1 cellular context compared by ENCODE assay signal in genomic region chr21:32427958-32428623, GRCh38.
TF ChIP-seq lines count a peak whose summit lies in the region.

No MANE protein-coding gene starts in this region.

TF ChIP-seq in IMR-90, 13 proteins besides CTCF, POLR2A, EP300 and RAD21 (continued from another document):
- TF ChIP-seq, protein P1, sequence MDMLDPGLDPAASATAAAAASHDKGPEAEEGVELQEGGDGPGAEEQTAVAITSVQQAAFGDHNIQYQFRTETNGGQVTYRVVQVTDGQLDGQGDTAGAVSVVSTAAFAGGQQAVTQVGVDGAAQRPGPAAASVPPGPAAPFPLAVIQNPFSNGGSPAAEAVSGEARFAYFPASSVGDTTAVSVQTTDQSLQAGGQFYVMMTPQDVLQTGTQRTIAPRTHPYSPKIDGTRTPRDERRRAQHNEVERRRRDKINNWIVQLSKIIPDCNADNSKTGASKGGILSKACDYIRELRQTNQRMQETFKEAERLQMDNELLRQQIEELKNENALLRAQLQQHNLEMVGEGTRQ (IDR thresholded peaks at IDR 0.05; ENCODE audit: low read depth, low read length): no peak
- no peak for TF ChIP-seq MAZ (IDR thresholded peaks at IDR 0.05; ENCODE audit: borderline replicate concordance, low read depth, low read length)
- no peak for TF ChIP-seq MAFK (IDR thresholded peaks at IDR 0.05; ENCODE audit: low read depth, low read length)
- TF ChIP-seq CEBPB (IDR thresholded peaks at IDR 0.05; ENCODE audit: low read depth, low read length): no peak
- no peak for TF ChIP-seq MXI1 (IDR thresholded peaks at IDR 0.05; ENCODE audit: borderline replicate concordance, low read depth, low read length)
- no peak for TF ChIP-seq SMC3 (IDR thresholded peaks at IDR 0.05; ENCODE audit: low read depth, low read length)
- TF ChIP-seq RCOR1 (IDR thresholded peaks at IDR 0.05; ENCODE audit: insufficient replicate concordance, low read length): no peak
- TF ChIP-seq, protein P2, sequence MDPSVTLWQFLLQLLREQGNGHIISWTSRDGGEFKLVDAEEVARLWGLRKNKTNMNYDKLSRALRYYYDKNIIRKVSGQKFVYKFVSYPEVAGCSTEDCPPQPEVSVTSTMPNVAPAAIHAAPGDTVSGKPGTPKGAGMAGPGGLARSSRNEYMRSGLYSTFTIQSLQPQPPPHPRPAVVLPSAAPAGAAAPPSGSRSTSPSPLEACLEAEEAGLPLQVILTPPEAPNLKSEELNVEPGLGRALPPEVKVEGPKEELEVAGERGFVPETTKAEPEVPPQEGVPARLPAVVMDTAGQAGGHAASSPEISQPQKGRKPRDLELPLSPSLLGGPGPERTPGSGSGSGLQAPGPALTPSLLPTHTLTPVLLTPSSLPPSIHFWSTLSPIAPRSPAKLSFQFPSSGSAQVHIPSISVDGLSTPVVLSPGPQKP (IDR thresholded peaks at IDR 0.05; ENCODE audit: borderline replicate concordance, low read depth, low read length): no peak
- TF ChIP-seq NFE2L2 (IDR thresholded peaks at IDR 0.05; ENCODE audit: low read depth, low read length): no peak
- no peak for TF ChIP-seq BHLHE40 (IDR thresholded peaks at IDR 0.05; ENCODE audit: low read depth, low read length)
